ENCODE assay signal across 29 cellular contexts in genomic region chr6:7696061-7696460, GRCh38. TPM values are rescaled to one million over a fixed set of nuclear protein-coding genes. Genes with fewer than 3 reads are reported as not detected.
"Had no signal": no experiment of that assay in that cellular context is flagged by ENCODE, and none has a peak within 500 bp of the region (broad histone marks: within the 10 kb centered on the region; RNA-seq: fewer than 3 reads in every experiment).

No MANE protein-coding gene starts in this region.

- DNase-seq: naive thymus-derived CD4-positive, alpha-beta T cell; natural killer cell; occipital lobe; pancreas; psoas muscle; right cardiac atrium; spleen; stimulated activated CD4-positive, alpha-beta T cell treated with anti-CD3 and anti-CD28 coated beads, Interleukin-15, amount 100 ng/mL, for 24 hours; stimulated activated CD4-positive, alpha-beta T cell treated with anti-CD3 and anti-CD28 coated beads, Interleukin-2, amount 100 ng/mL, for 24 hours; stimulated activated CD4-positive, alpha-beta T cell treated with anti-CD3 and anti-CD28 coated beads, Interleukin-2, amount 100 ng/mL, for 48 hours; stimulated activated CD4-positive, alpha-beta T cell treated with anti-CD3 and anti-CD28 coated beads, Interleukin-4, amount 100 ng/mL, for 24 hours; stimulated activated naive B cell treated with anti-CD40 and anti-IgM and Interleukin-4, amounts not matched to agents 10 μg/mL and 1 μg/mL and 100 μg/mL, for 72 hours; stimulated activated naive CD4-positive, alpha-beta T cell treated with Interleukin-2 at 50 U/mL for 16 hours; stomach; thyroid gland; trophoblast cell; upper lobe of right lung; uterus had no signal

- H3K27ac ChIP-seq: neural progenitor cell, pancreas, psoas muscle, skin epidermis, spleen, stomach, thoracic aorta, thyroid gland, tibial nerve, upper lobe of right lung, uterus had no signal

- ATAC-seq: naive thymus-derived CD4-positive, alpha-beta T cell; natural killer cell; pancreas; psoas muscle; right cardiac atrium; sciatic nerve; stimulated activated effector memory CD8-positive, alpha-beta T cell treated with anti-CD3 and anti-CD28 coated beads, Interleukin-12 subunit alpha, Interleukin-12 subunit beta, amount 100 ng/mL, for 72 hours; stimulated activated naive B cell treated with anti-CD40 and anti-IgM and Interleukin-4, amounts not matched to agents 10 μg/mL and 1 μg/mL and 100 μg/mL, for 72 hours; upper lobe of right lung had no signal

- H3K9me3 ChIP-seq: pancreas, psoas muscle, spleen, stomach, thoracic aorta, thyroid gland, tibial nerve, upper lobe of right lung, uterus had no signal

- H3K36me3 Mint-ChIP-seq: naive thymus-derived CD4-positive, alpha-beta T cell; natural killer cell; neural progenitor cell; stimulated activated effector memory CD8-positive, alpha-beta T cell treated with anti-CD3 and anti-CD28 coated beads, Interleukin-12 subunit alpha, Interleukin-12 subunit beta, amount 100 ng/mL, for 72 hours; stimulated activated naive B cell treated with anti-CD40 and anti-IgM and Interleukin-4, amounts not matched to agents 10 μg/mL and 1 μg/mL and 100 μg/mL, for 72 hours had no signal

- H3K4me3 Mint-ChIP-seq: naive thymus-derived CD4-positive, alpha-beta T cell; natural killer cell; nephron; neural progenitor cell; stimulated activated effector memory CD8-positive, alpha-beta T cell treated with anti-CD3 and anti-CD28 coated beads, Interleukin-12 subunit alpha, Interleukin-12 subunit beta, amount 100 ng/mL, for 72 hours; stimulated activated naive B cell treated with anti-CD40 and anti-IgM and Interleukin-4, amounts not matched to agents 10 μg/mL and 1 μg/mL and 100 μg/mL, for 72 hours; stimulated activated naive CD8-positive, alpha-beta T cell treated with anti-CD3 and anti-CD28 coated beads, Interleukin-15, Interleukin-2, amounts not matched to agents 100 ng/mL and 50 ng/mL, for 24 hours had no signal

- H3K36me3 ChIP-seq: neural progenitor cell, pancreas, spleen, stomach, thoracic aorta, thyroid gland, tibial nerve, upper lobe of right lung, uterus had no signal

- FAIRE-seq: pancreas had no signal

- H3K4me1 Mint-ChIP-seq: natural killer cell; stimulated activated effector memory CD8-positive, alpha-beta T cell treated with anti-CD3 and anti-CD28 coated beads, Interleukin-12 subunit alpha, Interleukin-12 subunit beta, amount 100 ng/mL, for 72 hours had no signal

- H3K9me3 Mint-ChIP-seq: natural killer cell; nephron; neural progenitor cell; stimulated activated effector memory CD8-positive, alpha-beta T cell treated with anti-CD3 and anti-CD28 coated beads, Interleukin-12 subunit alpha, Interleukin-12 subunit beta, amount 100 ng/mL, for 72 hours; stimulated activated naive B cell treated with anti-CD40 and anti-IgM and Interleukin-4, amounts not matched to agents 10 μg/mL and 1 μg/mL and 100 μg/mL, for 72 hours; stimulated activated naive CD8-positive, alpha-beta T cell treated with anti-CD3 and anti-CD28 coated beads, Interleukin-15, Interleukin-2, amounts not matched to agents 100 ng/mL and 50 ng/mL, for 24 hours had no signal

- H3K4me2 ChIP-seq: neural progenitor cell, smooth muscle cell had no signal

- H3K4me3 ChIP-seq: neural progenitor cell, pancreas, psoas muscle, skin epidermis, smooth muscle cell, spleen, stomach, thoracic aorta, thyroid gland, tibial nerve, upper lobe of right lung, uterus had no signal

- H3K27ac Mint-ChIP-seq: naive thymus-derived CD4-positive, alpha-beta T cell; natural killer cell; nephron; neural progenitor cell; progenitor cell of endocrine pancreas; stimulated activated effector memory CD8-positive, alpha-beta T cell treated with anti-CD3 and anti-CD28 coated beads, Interleukin-12 subunit alpha, Interleukin-12 subunit beta, amount 100 ng/mL, for 72 hours; stimulated activated naive B cell treated with anti-CD40 and anti-IgM and Interleukin-4, amounts not matched to agents 10 μg/mL and 1 μg/mL and 100 μg/mL, for 72 hours; stimulated activated naive CD8-positive, alpha-beta T cell treated with anti-CD3 and anti-CD28 coated beads, Interleukin-15, Interleukin-2, amounts not matched to agents 100 ng/mL and 50 ng/mL, for 24 hours had no signal

- H3K27me3 Mint-ChIP-seq: progenitor cell of endocrine pancreas had no signal

- H3K27me3 ChIP-seq: neural progenitor cell, pancreas, thyroid gland, tibial nerve, uterus had no signal

- H3K4me1 ChIP-seq: pancreas, psoas muscle, upper lobe of right lung, uterus had no signal

- H2AFZ ChIP-seq: neural progenitor cell had no signal

- H3K9ac ChIP-seq: neural progenitor cell had no signal

RNA-seq across cellular contexts. Expression of gene BMP6, which starts 29.8 kb away (rescaled TPM):
- total RNA-seq: osteocyte had no signal
